In the genomic region with DNA sequence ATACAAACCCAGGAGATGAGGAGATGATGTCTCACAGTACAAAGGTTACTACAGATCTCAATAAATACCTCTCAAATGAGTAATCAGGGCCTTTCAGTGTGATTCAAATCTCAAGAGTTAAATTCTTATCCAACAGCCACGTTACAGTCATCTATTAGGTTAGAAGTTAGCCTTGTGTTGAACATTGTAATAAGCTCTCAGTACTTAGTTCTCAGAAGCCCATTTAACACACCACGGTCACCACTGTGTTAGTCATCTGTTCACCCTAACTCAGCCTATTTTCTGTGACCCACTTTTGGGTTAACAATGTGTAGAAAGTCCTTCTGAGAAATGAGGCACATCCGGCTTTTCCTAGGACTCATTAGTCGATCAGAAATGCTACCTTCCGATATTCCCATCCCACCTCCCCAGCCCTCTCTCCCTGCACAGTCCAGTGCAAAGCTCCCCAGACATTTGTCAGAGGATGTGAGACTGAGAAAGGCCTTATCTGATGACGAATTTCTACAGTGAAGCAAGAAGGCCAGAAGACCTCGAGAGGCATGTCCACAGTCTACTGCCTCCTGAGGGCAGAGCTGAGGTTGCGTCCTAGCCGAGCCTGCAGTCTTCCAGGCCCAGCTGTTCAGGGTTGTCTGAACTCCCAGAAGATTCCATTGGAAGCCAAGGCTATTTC, we compare ENCODE assay signal across 9 cellular contexts.
A peak's percentile ranks its signal among the peaks of the same experiment; 100 is the strongest.
DNase-seq lines count a peak whose midpoint lies in the region; ATAC-seq and TF ChIP-seq lines count a peak whose summit lies in the region.
"Had no signal": no experiment of that assay in that cellular context is flagged by ENCODE, and none has a peak within 500 bp of the region (broad histone marks: within the 10 kb centered on the region; RNA-seq: fewer than 3 reads in every experiment).

No MANE protein-coding gene starts in this region.

- no peak overlapping the region for H3K27ac Mint-ChIP-seq in endodermal cell

- H3K27me3 ChIP-seq in OCI-LY3 (ENCODE audit: low read depth, low read length) (peaks cover 4% of the 10 kb centered on the region; the same call in 1 of the 2 replicates), endodermal cell (ENCODE audit: control insufficient read depth, insufficient read depth, low read length, poor library complexity, severe bottlenecking) (no peaks in the 10 kb centered on the region)

- intact Hi-C loops in sciatic nerve (cut with DNase I), result no loop called here

- 91 to 93% methylated on average over 8 to 9 of the region's 9 CpGs for WGBS in endodermal cell (ENCODE audit: insufficient coverage in 1 of 2, insufficient read length in 1 of 2), 2 experiments

- no peak overlapping the region for H3K4me3 Mint-ChIP-seq in endodermal cell

- no peaks in the 10 kb centered on the region for H3K27me3 Mint-ChIP-seq in endodermal cell (ENCODE audit: insufficient read depth)

- peak overlapping the region; percentile 24; the same call in 1 of the 2 replicates for H2AFZ ChIP-seq in OCI-LY3 (ENCODE audit: low read depth, low read length)

- ATAC-seq in HG02623 (IDR thresholded peaks at IDR 0.05; ENCODE audit: unreplicated experiment) (peak; percentile 53), sciatic nerve (peak; percentile 71)

- H3K27ac ChIP-seq in OCI-LY3 (ENCODE audit: low read length) (peak overlapping the region; percentile 78), endodermal cell (ENCODE audit: low read depth, low read length) (no peak overlapping the region)
- H3K27ac ChIP-seq: HL-60 had no signal

- peak; percentile 31 for DNase-seq in stimulated activated CD4-positive, alpha-beta T cell treated with anti-CD3 and anti-CD28 coated beads, Interleukin-1b, Interleukin-23, amount 100 ng/mL, for 48 hours
- no peak for DNase-seq in stimulated activated CD4-positive, alpha-beta T cell treated with anti-CD3 and anti-CD28 coated beads, Interleukin-12 subunit alpha, Interleukin-12 subunit beta, amount 100 ng/mL, for 4 hours
- DNase-seq in endodermal cell (peak; percentile 69), sciatic nerve (ENCODE audit: low spot score) (no peak), NCI-H146 (lab: John Stamatoyannopoulos, UW) (no peak)
- no peak for DNase-seq in effector CD8-positive, alpha-beta T cell (lab: John Stamatoyannopoulos, UW)

- TF ChIP-seq CTCF in OCI-LY3 (IDR thresholded peaks at IDR 0.05; ENCODE audit: low read depth, low read length) (peak; percentile 50), endodermal cell (conservative IDR thresholded peaks at IDR 0.05) (peak; percentile 67)

- H3K9ac ChIP-seq in OCI-LY3 (ENCODE audit: low read length), result peak overlapping the region; percentile 46
- no peak overlapping the region for H3K9ac ChIP-seq in endodermal cell (ENCODE audit: extremely low read depth, low read length, poor library complexity, severe bottlenecking)

- no peaks in the 10 kb centered on the region for H3K4me1 Mint-ChIP-seq in endodermal cell

- H3K4me2 ChIP-seq in OCI-LY3 (ENCODE audit: low read length), result peak overlapping the region; percentile 82

- H3K36me3 ChIP-seq in OCI-LY3 (replicated peaks; ENCODE audit: low read depth, low read length), result peaks cover 19% of the 10 kb centered on the region
- H3K36me3 ChIP-seq in endodermal cell (ENCODE audit: control insufficient read depth, insufficient read depth, low read length), result peaks cover 66% of the 10 kb centered on the region

- H3K36me3 Mint-ChIP-seq in endodermal cell (ENCODE audit: low read depth), result peaks cover 62% of the 10 kb centered on the region

- no peaks in the 10 kb centered on the region for H4K20me1 ChIP-seq in OCI-LY3 (ENCODE audit: insufficient read depth, low read length)

- H3K79me2 ChIP-seq in OCI-LY3 (ENCODE audit: low read length), result 0 out of 2 replicates have a peak, but pooled peaks cover 3% of the 10 kb centered on the region

- H3K9me3 Mint-ChIP-seq in endodermal cell, result no peaks in the 10 kb centered on the region

- H3K4me3 ChIP-seq in OCI-LY3 (ENCODE audit: low read length), result peak overlapping the region; percentile 72
- H3K4me3 ChIP-seq in endodermal cell (ENCODE audit: low read length), result no peak overlapping the region

- H3K9me3 ChIP-seq in OCI-LY3 (ENCODE audit: insufficient read depth, low read length) (no peaks in the 10 kb centered on the region), endodermal cell (ENCODE audit: control insufficient read depth, low read length) (no peaks in the 10 kb centered on the region)

- H3K4me1 ChIP-seq in OCI-LY3 (ENCODE audit: low read length) (peaks cover 62% of the 10 kb centered on the region), endodermal cell (ENCODE audit: control insufficient read depth, insufficient read depth, low read length) (no peaks in the 10 kb centered on the region)

Comparison
In these comparisons a context has a peak if more than half of its experiments do, and no peak if none do; other contexts are left out.
1. DNase-seq: peak in stimulated activated CD4-positive, alpha-beta T cell treated with anti-CD3 and anti-CD28 coated beads, Interleukin-1b, Interleukin-23, amount 100 ng/mL, for 48 hours (single experiment) and endodermal cell (single experiment); none in stimulated activated CD4-positive, alpha-beta T cell treated with anti-CD3 and anti-CD28 coated beads, Interleukin-12 subunit alpha, Interleukin-12 subunit beta, amount 100 ng/mL, for 4 hours (single experiment), sciatic nerve (single experiment), NCI-H146 (single experiment) and effector CD8-positive, alpha-beta T cell (single experiment).